9 cellular contexts compared by ENCODE assay signal in genomic region chr9:125932012-125932411, GRCh38.
DNase-seq lines count a peak whose midpoint lies in the region; ATAC-seq and TF ChIP-seq lines count a peak whose summit lies in the region.
"Had no signal": no experiment of that assay in that cellular context is flagged by ENCODE, and none has a peak within 500 bp of the region (broad histone marks: within the 10 kb centered on the region; RNA-seq: fewer than 3 reads in every experiment).

No MANE protein-coding gene starts in this region.

- TF ChIP-seq CTCF in prostate gland (IDR thresholded peaks at IDR 0.05) (no peak), glutamatergic neuron (IDR thresholded peaks at IDR 0.05; ENCODE audit: partially characterized antibody, unreplicated experiment) (no peak)

- H3K9me3 ChIP-seq in prostate gland: no peaks in the 10 kb centered on the region

- in situ Hi-C loops in G401 (cut with HindIII; ENCODE audit: low sequenced_read_pairs): no loop called here

- H3K27me3 ChIP-seq in prostate gland (replicated peaks; ENCODE audit: insufficient read depth): no peaks in the 10 kb centered on the region

- intact Hi-C loops in prostate gland (cut with DNase I): no loop called here

- no peak overlapping the region for H3K27ac ChIP-seq in prostate gland

- no peak for ATAC-seq in HG03196 (IDR thresholded peaks at IDR 0.05; ENCODE audit: unreplicated experiment)
- ATAC-seq in HG03460 (IDR thresholded peaks at IDR 0.05; ENCODE audit: unreplicated experiment): no peak
- ATAC-seq in HG03432 (IDR thresholded peaks at IDR 0.05; ENCODE audit: unreplicated experiment): no peak

- TF ChIP-seq POLR2A in prostate gland (IDR thresholded peaks at IDR 0.05): no peak

- no peak overlapping the region for H3K27ac Mint-ChIP-seq in glutamatergic neuron (ENCODE audit: unreplicated experiment)
- H3K27ac Mint-ChIP-seq: activated naive CD8-positive, alpha-beta T cell had no signal

- no peaks in the 10 kb centered on the region for H3K4me1 ChIP-seq in prostate gland (replicated peaks)

- no peaks in the 10 kb centered on the region for H3K36me3 Mint-ChIP-seq in glutamatergic neuron (ENCODE audit: unreplicated experiment)

- no peaks in the 10 kb centered on the region for H3K27me3 Mint-ChIP-seq in glutamatergic neuron (ENCODE audit: unreplicated experiment)
- H3K27me3 Mint-ChIP-seq: activated naive CD8-positive, alpha-beta T cell had no signal

- H3K36me3 ChIP-seq in prostate gland: no peaks in the 10 kb centered on the region

- no peak overlapping the region for H3K4me3 ChIP-seq in prostate gland

- no peak overlapping the region for H3K4me3 Mint-ChIP-seq in glutamatergic neuron (ENCODE audit: unreplicated experiment)
- H3K4me3 Mint-ChIP-seq: activated naive CD8-positive, alpha-beta T cell had no signal

- WGBS in prostate gland: 34% methylated on average over 5 of the region's 5 CpGs

- H3K9me3 Mint-ChIP-seq in glutamatergic neuron (ENCODE audit: unreplicated experiment): no peaks in the 10 kb centered on the region

- no peaks in the 10 kb centered on the region for H3K4me1 Mint-ChIP-seq in glutamatergic neuron (ENCODE audit: low read depth, unreplicated experiment)

- DNase-seq in G401 (ENCODE audit: low spot score): peak; percentile 20
- peak; percentile 85 for DNase-seq in RKO (ENCODE audit: low spot score)
- peak; percentile 100 for DNase-seq in fibroblast of peridontal ligament (ENCODE audit: extremely low read depth)
- DNase-seq in prostate gland (ENCODE audit: low spot score): peak; percentile 59
- DNase-seq in glutamatergic neuron: no peak
